ENCODE assay signal across 15 cellular contexts in genomic region chr1:32791881-32792280, GRCh38. TPM values are rescaled to one million over a fixed set of nuclear protein-coding genes. Genes with fewer than 3 reads are reported as not detected.
A peak's percentile ranks its signal among the peaks of the same experiment; 100 is the strongest.
DNase-seq lines count a peak whose midpoint lies in the region; ATAC-seq and TF ChIP-seq lines count a peak whose summit lies in the region.
"Had no signal": no experiment of that assay in that cellular context is flagged by ENCODE, and none has a peak within 500 bp of the region (broad histone marks: within the 10 kb centered on the region; RNA-seq: fewer than 3 reads in every experiment).

No MANE protein-coding gene starts in this region.

- no peaks in the 10 kb centered on the region for H3K9me3 ChIP-seq in Panc1 (ENCODE audit: control insufficient read depth, insufficient read depth, low read depth, low read length)
- H3K9me3 ChIP-seq: spleen had no signal

- no peaks in the 10 kb centered on the region for H3K27me3 ChIP-seq in Panc1 (ENCODE audit: control insufficient read depth, insufficient read depth, low read length)
- H3K27me3 ChIP-seq: spleen had no signal

- H3K36me3 Mint-ChIP-seq in activated CD4-positive, alpha-beta memory T cell treated with anti-CD3 and anti-CD28 coated beads for 36 hours = peaks cover 35% of the 10 kb centered on the region
- peaks cover 51% of the 10 kb centered on the region for H3K36me3 Mint-ChIP-seq in activated CD4-positive, alpha-beta memory T cell treated with anti-CD3 and anti-CD28 coated beads, Interleukin-2, amount 10 ng/mL, durations not matched to agents 7 days and 5 days (ENCODE audit: low read depth)

- TF ChIP-seq CTCF in Panc1 (IDR thresholded peaks at IDR 0.05) = no peak

- H3K27ac ChIP-seq in Panc1 (ENCODE audit: low read length) = no peak overlapping the region
- H3K27ac ChIP-seq in epithelial cell of prostate = peak overlapping the region; percentile 71
- H3K27ac ChIP-seq: spleen had no signal

- no peak for DNase-seq in activated CD4-positive, alpha-beta memory T cell treated with anti-CD3 and anti-CD28 coated beads for 36 hours
- no peak for DNase-seq in activated CD4-positive, alpha-beta memory T cell treated with anti-CD3 and anti-CD28 coated beads, Interleukin-2, amount 10 ng/mL, durations not matched to agents 7 days and 5 days
- DNase-seq in Panc1 (ENCODE audit: low read depth, low spot score) = no peak
- peak; percentile 24 for DNase-seq in epithelial cell of prostate (ENCODE audit: low read depth, low spot score)
- peak; percentile 38 for DNase-seq in renal cortical epithelial cell (ENCODE audit: low read depth)
- no peak for DNase-seq in GM19238 (ENCODE audit: insufficient read length, low spot score)
- DNase-seq: activated naive CD4-positive, alpha-beta T cell treated with anti-CD3 and anti-CD28 coated beads, Interleukin-2, amount 10 ng/mL, durations not matched to agents 7 days and 5 days; cerebellar nuclear complex; Karpas-422; NCI-H187; Right ventricle myocardium superior; spleen had no signal

- no peaks in the 10 kb centered on the region for H3K4me1 ChIP-seq in Panc1 (ENCODE audit: control insufficient read depth, insufficient read depth, low read length)

- POLR2A ChIA-PET in activated CD4-positive, alpha-beta memory T cell treated with anti-CD3 and anti-CD28 coated beads for 36 hours (lab: Charles Lee) = no interaction called here
- POLR2A ChIA-PET in activated CD4-positive, alpha-beta memory T cell treated with anti-CD3 and anti-CD28 coated beads, Interleukin-2, amount 10 ng/mL, durations not matched to agents 7 days and 5 days (lab: Charles Lee) = no interaction called here
- POLR2A ChIA-PET in Panc1 (lab: Charles Lee) = no interaction called here

- H3K36me3 ChIP-seq in Panc1 (ENCODE audit: control insufficient read depth, insufficient read depth, low read length) = peaks cover 22% of the 10 kb centered on the region

- in situ Hi-C loops in Panc1 (cut with HindIII; ENCODE audit: low pct_unique_long_range_greater_than_20kb, low sequenced_read_pairs) = no loop called here

- no peak overlapping the region for H3K4me3 ChIP-seq in Panc1 (ENCODE audit: low read depth in 2 of 2, low read length in 2 of 2)
- H3K4me3 ChIP-seq: spleen had no signal

- no peaks in the 10 kb centered on the region for H3K9me3 Mint-ChIP-seq in activated CD4-positive, alpha-beta memory T cell treated with anti-CD3 and anti-CD28 coated beads for 36 hours
- no peaks in the 10 kb centered on the region for H3K9me3 Mint-ChIP-seq in activated CD4-positive, alpha-beta memory T cell treated with anti-CD3 and anti-CD28 coated beads, Interleukin-2, amount 10 ng/mL, durations not matched to agents 7 days and 5 days
- H3K9me3 Mint-ChIP-seq: activated naive CD4-positive, alpha-beta T cell treated with anti-CD3 and anti-CD28 coated beads, Interleukin-2, amount 10 ng/mL, durations not matched to agents 7 days and 5 days; memory B cell had no signal

- H3K4me3 Mint-ChIP-seq in activated CD4-positive, alpha-beta memory T cell treated with anti-CD3 and anti-CD28 coated beads for 36 hours = no peak overlapping the region
- H3K4me3 Mint-ChIP-seq in activated CD4-positive, alpha-beta memory T cell treated with anti-CD3 and anti-CD28 coated beads, Interleukin-2, amount 10 ng/mL, durations not matched to agents 7 days and 5 days = no peak overlapping the region
- H3K4me3 Mint-ChIP-seq: activated naive CD4-positive, alpha-beta T cell treated with anti-CD3 and anti-CD28 coated beads, Interleukin-2, amount 10 ng/mL, durations not matched to agents 7 days and 5 days; memory B cell had no signal

- H3K4me1 Mint-ChIP-seq in activated CD4-positive, alpha-beta memory T cell treated with anti-CD3 and anti-CD28 coated beads for 36 hours (ENCODE audit: low read depth) = peaks cover 13% of the 10 kb centered on the region
- peaks cover 22% of the 10 kb centered on the region for H3K4me1 Mint-ChIP-seq in activated CD4-positive, alpha-beta memory T cell treated with anti-CD3 and anti-CD28 coated beads, Interleukin-2, amount 10 ng/mL, durations not matched to agents 7 days and 5 days

- CTCF ChIA-PET in activated CD4-positive, alpha-beta memory T cell treated with anti-CD3 and anti-CD28 coated beads for 36 hours (lab: Charles Lee) = interaction anchor here (1.3 kb wide), 1 partner anchor 80 kb away, joined by 5 read pairs; no protein-coding TSS in a partner anchor
- CTCF ChIA-PET in activated CD4-positive, alpha-beta memory T cell treated with anti-CD3 and anti-CD28 coated beads, Interleukin-2, amount 10 ng/mL, durations not matched to agents 7 days and 5 days (lab: Charles Lee) = interaction anchor here (1.3 kb wide), 1 partner anchor 8 kb away, joined by 4 read pairs; no protein-coding TSS in a partner anchor
- CTCF ChIA-PET in Panc1 (lab: Charles Lee) = no interaction called here

- no TSS peak for BruUV-seq in Panc1 (replicated peaks; lab: Mats Ljungman, UMichigan)

- no peaks in the 10 kb centered on the region for H3K27me3 Mint-ChIP-seq in activated CD4-positive, alpha-beta memory T cell treated with anti-CD3 and anti-CD28 coated beads for 36 hours
- no peaks in the 10 kb centered on the region for H3K27me3 Mint-ChIP-seq in activated CD4-positive, alpha-beta memory T cell treated with anti-CD3 and anti-CD28 coated beads, Interleukin-2, amount 10 ng/mL, durations not matched to agents 7 days and 5 days
- H3K27me3 Mint-ChIP-seq: activated naive CD4-positive, alpha-beta T cell treated with anti-CD3 and anti-CD28 coated beads, Interleukin-2, amount 10 ng/mL, durations not matched to agents 7 days and 5 days; memory B cell had no signal

- peak overlapping the region; percentile 1 for H3K27ac Mint-ChIP-seq in activated CD4-positive, alpha-beta memory T cell treated with anti-CD3 and anti-CD28 coated beads for 36 hours
- H3K27ac Mint-ChIP-seq in activated CD4-positive, alpha-beta memory T cell treated with anti-CD3 and anti-CD28 coated beads, Interleukin-2, amount 10 ng/mL, durations not matched to agents 7 days and 5 days = no peak overlapping the region
- H3K27ac Mint-ChIP-seq: activated naive CD4-positive, alpha-beta T cell treated with anti-CD3 and anti-CD28 coated beads, Interleukin-2, amount 10 ng/mL, durations not matched to agents 7 days and 5 days; memory B cell had no signal

- intact Hi-C loops in activated CD4-positive, alpha-beta memory T cell treated with anti-CD3 and anti-CD28 coated beads for 36 hours (cut with micrococcal nuclease) = no loop called here
- intact Hi-C loops in Panc1 (cut with micrococcal nuclease; ENCODE audit: unreplicated experiment) = no loop called here

- ATAC-seq in Panc1 (0 out of 2 replicates have a peak, but pooled peaks have one; percentile 45), HG03469 (IDR thresholded peaks at IDR 0.05; ENCODE audit: unreplicated experiment) (no peak), HG02759 (IDR thresholded peaks at IDR 0.05; ENCODE audit: unreplicated experiment) (no peak)

RNA-seq across cellular contexts. Expression of gene YARS1, which starts 25.3 kb away (rescaled TPM):
- 100 to 1,000 TPM; 208 to 213 TPM for total RNA-seq in activated CD4-positive, alpha-beta memory T cell treated with anti-CD3 and anti-CD28 coated beads for 36 hours
- total RNA-seq in activated CD4-positive, alpha-beta memory T cell treated with anti-CD3 and anti-CD28 coated beads, Interleukin-2, amount 10 ng/mL, durations not matched to agents 7 days and 5 days = 100 to 1,000 TPM; 204 to 214 TPM
- total RNA-seq in Panc1 (2021; ENCODE audit: unreplicated experiment) (120 TPM), renal cortical epithelial cell (94.7 and 105 TPM in 2 replicates)
- polyA plus RNA-seq in Panc1 (2012; ENCODE audit: insufficient read length) = 184 TPM

RNA-seq across cellular contexts. Expression of gene S100PBP, which starts 25.6 kb away (rescaled TPM):
- 10 to 100 TPM; 30.4 to 32.7 TPM for total RNA-seq in activated CD4-positive, alpha-beta memory T cell treated with anti-CD3 and anti-CD28 coated beads for 36 hours
- total RNA-seq in activated CD4-positive, alpha-beta memory T cell treated with anti-CD3 and anti-CD28 coated beads, Interleukin-2, amount 10 ng/mL, durations not matched to agents 7 days and 5 days = 10 to 100 TPM; 78.4 to 84.0 TPM
- total RNA-seq in Panc1 (2021; ENCODE audit: unreplicated experiment) (55.4 TPM), renal cortical epithelial cell (44.8 and 62.9 TPM in 2 replicates)
- 25.8 TPM for polyA plus RNA-seq in Panc1 (2012; ENCODE audit: insufficient read length)

Comparison
In these comparisons a context has a peak if more than half of its experiments do, and no peak if none do; other contexts are left out.
1. DNase-seq: peak in epithelial cell of prostate (single experiment) and renal cortical epithelial cell (single experiment); none in activated CD4-positive, alpha-beta memory T cell treated with anti-CD3 and anti-CD28 coated beads for 36 hours (single experiment), activated CD4-positive, alpha-beta memory T cell treated with anti-CD3 and anti-CD28 coated beads, Interleukin-2, amount 10 ng/mL, durations not matched to agents 7 days and 5 days (single experiment), Panc1 (single experiment) and GM19238 (single experiment).